Comparison of ENCODE assay signal across 10 cellular contexts in the genomic region with DNA sequence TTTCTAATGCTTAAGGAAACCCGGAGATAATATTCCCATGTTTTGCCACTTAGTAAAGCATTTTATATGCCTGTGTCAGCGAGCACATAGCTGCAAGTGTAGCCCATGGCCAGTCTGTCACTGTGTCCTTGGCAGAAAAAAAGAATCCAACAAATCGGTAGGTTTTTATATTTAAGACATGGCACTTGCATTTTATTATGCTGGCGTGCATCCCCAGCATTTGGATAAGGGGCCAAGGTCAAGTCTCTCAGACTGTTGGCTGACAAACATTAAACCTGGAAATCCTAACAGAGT. TPM values are rescaled to one million over a fixed set of nuclear protein-coding genes. Genes with fewer than 3 reads are reported as not detected.
A peak's percentile ranks its signal among the peaks of the same experiment; 100 is the strongest.
DNase-seq lines count a peak whose midpoint lies in the region; ATAC-seq and TF ChIP-seq lines count a peak whose summit lies in the region.
"Had no signal": no experiment of that assay in that cellular context is flagged by ENCODE, and none has a peak within 500 bp of the region (broad histone marks: within the 10 kb centered on the region; RNA-seq: fewer than 3 reads in every experiment).

No MANE protein-coding gene starts in this region.

- H3K36me3 Mint-ChIP-seq in CD4-positive, alpha-beta T cell (ENCODE audit: low read depth), result peaks cover 28% of the 10 kb centered on the region
- peaks cover 20% of the 10 kb centered on the region for H3K36me3 Mint-ChIP-seq in activated CD8-positive, alpha-beta T cell treated with anti-CD3 and anti-CD28 coated beads for 36 hours (ENCODE audit: low read depth)

- H2BK15ac ChIP-seq in mesenchymal stem cell (ENCODE audit: low read depth, poor library complexity, severe bottlenecking), result no peak overlapping the region

- H3K14ac ChIP-seq in mesenchymal stem cell (ENCODE audit: low read length in 2 of 2), result no peak overlapping the region

- H3K36me3 ChIP-seq in GM23248 (ENCODE audit: low read depth), result no peaks in the 10 kb centered on the region
- H3K36me3 ChIP-seq in mesenchymal stem cell (ENCODE audit: control insufficient read depth in 1 of 2, insufficient read depth in 2 of 2, low read depth in 1 of 2, low read length in 2 of 2), result peaks cover 0 to 14% of the 10 kb centered on the region in 2 experiments
- no peaks in the 10 kb centered on the region for H3K36me3 ChIP-seq in brain microvascular endothelial cell (replicated peaks)

- H4K8ac ChIP-seq in mesenchymal stem cell (ENCODE audit: low read length), result no peak overlapping the region

- in situ Hi-C loops in GM23248 (cut with MboI) (no loop called here), brain microvascular endothelial cell (cut with HindIII; ENCODE audit: low pct_ligation_motif_present, low sequenced_read_pairs) (no loop called here)

- H3K23ac ChIP-seq in mesenchymal stem cell (ENCODE audit: low read length in 2 of 2), result no peak overlapping the region

- H3K9me2 ChIP-seq in GM23248 (ENCODE audit: insufficient read depth), result no peaks in the 10 kb centered on the region

- no peaks in the 10 kb centered on the region for H3K9me3 ChIP-seq in CD4-positive, alpha-beta T cell (ENCODE audit: control insufficient read depth, low read length)
- H3K9me3 ChIP-seq in GM23248 (ENCODE audit: low read depth), result no peaks in the 10 kb centered on the region
- H3K9me3 ChIP-seq in mesenchymal stem cell (ENCODE audit: control insufficient read depth, low read length), result no peaks in the 10 kb centered on the region

- no peak overlapping the region for H3K4ac ChIP-seq in mesenchymal stem cell (ENCODE audit: low read depth in 1 of 2, low read length in 2 of 2)

- H3K27me3 ChIP-seq in CD4-positive, alpha-beta T cell (ENCODE audit: control insufficient read depth, insufficient read depth, low read length), result no peaks in the 10 kb centered on the region
- H3K27me3 ChIP-seq in GM23248 (replicated peaks; ENCODE audit: insufficient read depth), result no peaks in the 10 kb centered on the region
- H3K27me3 ChIP-seq in mesenchymal stem cell (ENCODE audit: control insufficient read depth in 1 of 2, insufficient read depth in 1 of 2, low read length in 2 of 2), result no peaks in the 10 kb centered on the region
- H3K27me3 ChIP-seq in brain microvascular endothelial cell (replicated peaks), result no peaks in the 10 kb centered on the region

- POLR2A ChIA-PET in CD4-positive, alpha-beta T cell (lab: Charles Lee), result interaction anchor here (0.6 to 1.6 kb wide), 3 partner anchors 8 to 1454 kb away, joined by 3 to 5 read pairs (median 3); a partner anchor contains a TSS
- POLR2A ChIA-PET in activated CD8-positive, alpha-beta T cell treated with anti-CD3 and anti-CD28 coated beads for 36 hours (lab: Charles Lee), result no interaction called here

- CTCF ChIA-PET in CD4-positive, alpha-beta T cell (lab: Charles Lee), result interaction anchor here (0.6 kb wide), 1 partner anchor 204 kb away, joined by 5 read pairs; no protein-coding TSS in a partner anchor
- CTCF ChIA-PET in activated CD8-positive, alpha-beta T cell treated with anti-CD3 and anti-CD28 coated beads for 36 hours (lab: Charles Lee), result no interaction called here

- no peak overlapping the region for H3K27ac ChIP-seq in CD4-positive, alpha-beta T cell (ENCODE audit: low read depth, low read length)
- H3K27ac ChIP-seq in GM23248 (no peak overlapping the region), mesenchymal stem cell (ENCODE audit: low read length, poor library complexity, severe bottlenecking) (no peak overlapping the region), brain microvascular endothelial cell (no peak overlapping the region), substantia nigra (ENCODE audit: low read depth, low read length, poor library complexity, severe bottlenecking) (no peak overlapping the region)
- H3K27ac ChIP-seq: SK-N-MC had no signal

- H4K20me1 ChIP-seq in GM23248 (ENCODE audit: insufficient read depth), result no peaks in the 10 kb centered on the region

- H3K9ac ChIP-seq in GM23248, result no peak overlapping the region
- H3K9ac ChIP-seq in mesenchymal stem cell (ENCODE audit: low read length), result peak overlapping the region; percentile 92

- H3K4me2 ChIP-seq in GM23248 (ENCODE audit: unreplicated experiment) (no peak overlapping the region), mesenchymal stem cell (ENCODE audit: low read length, poor library complexity, severe bottlenecking) (no peak overlapping the region)

- peak overlapping the region; percentile 26 for H3K4me3 Mint-ChIP-seq in CD4-positive, alpha-beta T cell
- H3K4me3 Mint-ChIP-seq in activated CD8-positive, alpha-beta T cell treated with anti-CD3 and anti-CD28 coated beads for 36 hours, result peak overlapping the region; percentile 88

- DNase-seq in CD4-positive, alpha-beta T cell, result no peak
- no peak for DNase-seq in GM23248
- DNase-seq in activated CD8-positive, alpha-beta T cell treated with anti-CD3 and anti-CD28 coated beads for 36 hours, result no peak
- DNase-seq in mesenchymal stem cell, result no peak
- DNase-seq in hepatic stellate cell (ENCODE audit: low spot score), result no peak
- DNase-seq in brain microvascular endothelial cell, result no peak
- DNase-seq in substantia nigra (lab: John Stamatoyannopoulos, UW), result no peak
- DNase-seq: NCI-H446 had no signal

- H2BK5ac ChIP-seq in mesenchymal stem cell (ENCODE audit: low read depth, low read length, poor library complexity, severe bottlenecking), result no peak overlapping the region

- no peak overlapping the region for H2AK5ac ChIP-seq in mesenchymal stem cell (ENCODE audit: low read length, severe bottlenecking)

- H3K4me3 ChIP-seq in GM23248, result peak overlapping the region; percentile 98
- peak overlapping the region in 1 of 2 experiments; percentile 90 for H3K4me3 ChIP-seq in mesenchymal stem cell (ENCODE audit: insufficient read depth in 1 of 2, low read depth in 1 of 2, low read length in 2 of 2)
- no peak overlapping the region for H3K4me3 ChIP-seq in brain microvascular endothelial cell (ENCODE audit: low read depth, low read length)

- intact Hi-C loops in CD4-positive, alpha-beta T cell (cut with DNase I, micrococcal nuclease), result loop anchor here (5.0 to 10.0 kb wide), 10 partner anchors 82 to 1449 kb away; a partner anchor contains a TSS
- intact Hi-C loops in activated CD8-positive, alpha-beta T cell treated with anti-CD3 and anti-CD28 coated beads for 36 hours (cut with micrococcal nuclease), result no loop called here

- no peak overlapping the region for H2BK120ac ChIP-seq in mesenchymal stem cell (ENCODE audit: low read depth, low read length)

- H3K4me1 ChIP-seq in GM23248 (ENCODE audit: insufficient read depth), result peaks cover 16% of the 10 kb centered on the region; the same call in 1 of the 2 replicates
- peaks cover 3% of the 10 kb centered on the region for H3K4me1 ChIP-seq in mesenchymal stem cell (ENCODE audit: control insufficient read depth, insufficient read depth, low read depth, low read length)

- H3K27me3 Mint-ChIP-seq in CD4-positive, alpha-beta T cell, result no peaks in the 10 kb centered on the region
- H3K27me3 Mint-ChIP-seq in activated CD8-positive, alpha-beta T cell treated with anti-CD3 and anti-CD28 coated beads for 36 hours, result no peaks in the 10 kb centered on the region

- H2AFZ ChIP-seq in GM23248, result peak overlapping the region; percentile 94
- no peak overlapping the region for H2AFZ ChIP-seq in mesenchymal stem cell (ENCODE audit: low read depth, low read length)

- H3K9me3 Mint-ChIP-seq in CD4-positive, alpha-beta T cell, result no peaks in the 10 kb centered on the region
- no peaks in the 10 kb centered on the region for H3K9me3 Mint-ChIP-seq in activated CD8-positive, alpha-beta T cell treated with anti-CD3 and anti-CD28 coated beads for 36 hours

- H3K79me1 ChIP-seq in mesenchymal stem cell (replicated peaks; ENCODE audit: low read length, poor library complexity, severe bottlenecking), result peaks cover 6% of the 10 kb centered on the region

- peaks cover 40% of the 10 kb centered on the region for H3K4me1 Mint-ChIP-seq in CD4-positive, alpha-beta T cell (ENCODE audit: low read depth)
- H3K4me1 Mint-ChIP-seq in activated CD8-positive, alpha-beta T cell treated with anti-CD3 and anti-CD28 coated beads for 36 hours (ENCODE audit: low read depth), result peaks cover 30% of the 10 kb centered on the region

- H3F3A ChIP-seq in GM23248 (ENCODE audit: insufficient read depth), result peaks cover 18% of the 10 kb centered on the region

- H3K27ac Mint-ChIP-seq in CD4-positive, alpha-beta T cell, result peak overlapping the region; percentile 18
- H3K27ac Mint-ChIP-seq in activated CD8-positive, alpha-beta T cell treated with anti-CD3 and anti-CD28 coated beads for 36 hours, result peak overlapping the region; percentile 13

- no peak overlapping the region for H4K91ac ChIP-seq in mesenchymal stem cell (ENCODE audit: low read length)

- no peak for ATAC-seq in CD4-positive, alpha-beta T cell (ENCODE audit: poor library complexity)
- no peak for ATAC-seq in activated CD8-positive, alpha-beta T cell treated with anti-CD3 and anti-CD28 coated beads for 36 hours
- no peak for ATAC-seq in GM21576 (IDR thresholded peaks at IDR 0.05; ENCODE audit: unreplicated experiment)

- no peak for TF ChIP-seq CTCF in CD4-positive, alpha-beta T cell (IDR thresholded peaks at IDR 0.05)
- no peak for TF ChIP-seq CTCF in activated CD8-positive, alpha-beta T cell treated with anti-CD3 and anti-CD28 coated beads for 36 hours (IDR thresholded peaks at IDR 0.05)
- TF ChIP-seq CTCF in brain microvascular endothelial cell (IDR thresholded peaks at IDR 0.05; ENCODE audit: low read depth, low read length, missing control alignments), result no peak

- 93 to 97% methylated on average over 4 of the region's 4 CpGs for WGBS in GM23248 (ENCODE audit: low coverage in 1 of 2, low lambda C conversion rate in 2 of 2, missing lambda C conversion rate in 2 of 2), 2 experiments
- WGBS in mesenchymal stem cell, result 86% methylated on average over 4 of the region's 4 CpGs

- H3K18ac ChIP-seq in mesenchymal stem cell (ENCODE audit: low read depth in 1 of 2, low read length in 2 of 2), result no peak overlapping the region

- peaks cover 14% of the 10 kb centered on the region; the same call in 1 of the 2 replicates for H3K79me2 ChIP-seq in GM23248 (ENCODE audit: insufficient read depth)

- no peak overlapping the region for H2BK12ac ChIP-seq in mesenchymal stem cell (ENCODE audit: low read length in 2 of 2)

RNA-seq across cellular contexts. Expression of a gene that starts 1.2 kb away (rescaled TPM):
- total RNA-seq in CD4-positive, alpha-beta T cell, result 10 to 100 TPM; 19.6 to 21.1 TPM
- total RNA-seq in GM23248 (2014; rRNA removed; shearing (Covaris generic)), result 3.2 and 3.8 TPM in 2 replicates
- 3.8 TPM in 2 replicates for polyA plus RNA-seq in GM23248 (2016; fragmentation: Nextera tagmentation; extraction: Ambion mirVana)
- total RNA-seq in activated CD8-positive, alpha-beta T cell treated with anti-CD3 and anti-CD28 coated beads for 36 hours, result 10 to 100 TPM; 10.4 to 11.5 TPM
- 5.0 TPM for polyA plus RNA-seq in mesenchymal stem cell (2013, experiment 1 of 2)
- polyA plus RNA-seq in mesenchymal stem cell (2013, experiment 2 of 2), result 5.2 TPM
